11 cellular contexts compared by ENCODE assay signal in the genomic region with DNA sequence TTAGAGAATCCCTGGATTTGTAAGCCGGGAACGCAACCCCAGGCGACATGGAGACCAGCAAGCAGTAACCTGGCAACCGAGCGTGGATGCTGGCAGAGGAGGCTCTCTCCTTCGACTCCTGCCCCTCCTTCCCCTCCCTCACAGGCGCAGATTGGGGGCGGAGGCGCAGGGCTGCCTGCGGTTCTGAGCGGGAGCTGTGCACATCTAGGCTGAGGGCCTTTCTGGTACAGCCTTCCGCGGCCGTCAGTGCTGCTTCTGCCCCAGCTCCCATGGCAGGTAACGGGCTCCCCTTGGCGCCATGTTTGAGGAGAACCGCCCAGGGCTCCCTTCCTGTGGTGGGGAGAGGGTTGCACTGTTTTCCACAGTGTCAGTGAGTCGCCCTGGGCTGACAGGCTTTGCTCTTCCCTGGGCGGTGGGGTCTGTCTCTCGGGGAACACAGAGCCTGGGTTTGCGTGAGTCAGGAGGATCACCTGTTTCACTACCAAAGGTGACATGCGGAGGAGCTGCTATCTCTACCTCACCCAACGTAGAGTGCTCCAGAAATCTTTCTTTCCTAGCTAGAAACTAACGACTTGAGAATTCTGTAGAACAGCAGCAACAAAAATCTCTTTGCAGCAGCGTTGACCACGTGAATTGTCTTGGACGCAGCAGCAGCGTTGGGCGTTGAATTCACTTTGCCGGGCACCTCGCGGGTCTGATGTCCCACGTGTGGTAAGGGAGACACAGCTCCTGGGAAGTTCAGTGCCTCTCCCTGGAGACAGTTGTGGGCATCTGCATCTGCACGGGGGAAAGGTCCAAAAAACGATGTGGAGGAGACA.
DNase-seq lines count a peak whose midpoint lies in the region; ATAC-seq, FAIRE-seq and TF ChIP-seq lines count a peak whose summit lies in the region.
"Had no signal": no experiment of that assay in that cellular context is flagged by ENCODE, and none has a peak within 500 bp of the region (broad histone marks: within the 10 kb centered on the region; RNA-seq: fewer than 3 reads in every experiment).

No MANE protein-coding gene starts in this region.

- POLR2A ChIA-PET in activated CD4-positive, alpha-beta memory T cell treated with anti-CD3 and anti-CD28 coated beads for 36 hours (lab: Charles Lee) = no interaction called here

- TF ChIP-seq CTCF in neural crest cell (conservative IDR thresholded peaks at IDR 0.05) (no peak), mucosa of descending colon (IDR thresholded peaks at IDR 0.05) (no peak)

- H3K9me3 ChIP-seq in MG63 (no peaks in the 10 kb centered on the region), mucosa of descending colon (no peaks in the 10 kb centered on the region)

- CTCF ChIA-PET in activated CD4-positive, alpha-beta memory T cell treated with anti-CD3 and anti-CD28 coated beads for 36 hours (lab: Charles Lee) = no interaction called here

- H3K36me3 ChIP-seq in MG63 = no peaks in the 10 kb centered on the region
- H3K36me3 ChIP-seq in mucosa of descending colon (ENCODE audit: low read depth) = no peaks in the 10 kb centered on the region

- no peak for TF ChIP-seq POLR2A in H54 (IDR thresholded peaks at IDR 0.05; ENCODE audit: low read depth, low read length)

- no peaks in the 10 kb centered on the region; the same call in 1 of the 2 replicates for H3K27me3 ChIP-seq in MG63

- no peak for FAIRE-seq in H54 (lab: Jason Lieb, UNC)

- no peak overlapping the region for H3K27ac Mint-ChIP-seq in neural crest cell (ENCODE audit: unreplicated experiment)
- H3K27ac Mint-ChIP-seq in activated CD4-positive, alpha-beta memory T cell treated with anti-CD3 and anti-CD28 coated beads for 36 hours = no peak overlapping the region

- H3K4me1 ChIP-seq in mucosa of descending colon (ENCODE audit: low read depth) = no peaks in the 10 kb centered on the region

- ATAC-seq in mucosa of descending colon = no peak

- peak; percentile 21 for DNase-seq in DMS79 (lab: John Stamatoyannopoulos, UW)
- DNase-seq in NCI-H1092 (lab: John Stamatoyannopoulos, UW) = peak; percentile 73
- DNase-seq in cerebellum (ENCODE audit: low spot score) = peak; percentile 5
- peak; percentile 38 for DNase-seq in neural crest cell (ENCODE audit: low read depth, low spot score)
- no peak for DNase-seq in H54 (ENCODE audit: insufficient read length, low spot score)
- no peak for DNase-seq in MG63
- no peak for DNase-seq in mucosa of descending colon
- DNase-seq in activated CD4-positive, alpha-beta memory T cell treated with anti-CD3 and anti-CD28 coated beads for 36 hours = no peak
- DNase-seq: activated CD4-positive, alpha-beta T cell treated with anti-CD3 and anti-CD28 coated beads, Interleukin-2, amount 50 U/mL, for 4 hours; KG1 had no signal

- H3K4me1 Mint-ChIP-seq in neural crest cell = peaks cover 24% of the 10 kb centered on the region
- H3K4me1 Mint-ChIP-seq in activated CD4-positive, alpha-beta memory T cell treated with anti-CD3 and anti-CD28 coated beads for 36 hours (ENCODE audit: low read depth) = peaks cover 5% of the 10 kb centered on the region

- peaks cover 22% of the 10 kb centered on the region for H3K27me3 Mint-ChIP-seq in neural crest cell (ENCODE audit: low read depth)
- H3K27me3 Mint-ChIP-seq in activated CD4-positive, alpha-beta memory T cell treated with anti-CD3 and anti-CD28 coated beads for 36 hours = peaks cover 17% of the 10 kb centered on the region

- H3K4me3 Mint-ChIP-seq in neural crest cell = peak overlapping the region; percentile 54
- H3K4me3 Mint-ChIP-seq in activated CD4-positive, alpha-beta memory T cell treated with anti-CD3 and anti-CD28 coated beads for 36 hours = no peak overlapping the region

- no peaks in the 10 kb centered on the region for H3K36me3 Mint-ChIP-seq in neural crest cell (ENCODE audit: low read depth)
- H3K36me3 Mint-ChIP-seq in activated CD4-positive, alpha-beta memory T cell treated with anti-CD3 and anti-CD28 coated beads for 36 hours = no peaks in the 10 kb centered on the region

- intact Hi-C loops in mucosa of descending colon (cut with DNase I, micrococcal nuclease) = no loop called here
- intact Hi-C loops in activated CD4-positive, alpha-beta memory T cell treated with anti-CD3 and anti-CD28 coated beads for 36 hours (cut with micrococcal nuclease) = no loop called here

- H3K4me3 ChIP-seq in MG63 (no peak overlapping the region), mucosa of descending colon (no peak overlapping the region)
- H3K4me3 ChIP-seq: skin epidermis had no signal

- no peaks in the 10 kb centered on the region for H3K9me3 Mint-ChIP-seq in neural crest cell
- H3K9me3 Mint-ChIP-seq in activated CD4-positive, alpha-beta memory T cell treated with anti-CD3 and anti-CD28 coated beads for 36 hours = no peaks in the 10 kb centered on the region

Comparison
In these comparisons a context has a peak if more than half of its experiments do, and no peak if none do; other contexts are left out.
1. DNase-seq: peak in DMS79 (single experiment), NCI-H1092 (single experiment), cerebellum (single experiment) and neural crest cell (single experiment); none in H54 (single experiment), MG63 (single experiment), mucosa of descending colon (0 of 3) and activated CD4-positive, alpha-beta memory T cell treated with anti-CD3 and anti-CD28 coated beads for 36 hours (single experiment).